In genomic region chr12:10641735-10642500, GRCh38 we compare ENCODE assay signal across 1 cellular context.
TF ChIP-seq lines count a peak whose summit lies in the region.

No MANE protein-coding gene starts in this region.

TF ChIP-seq in HepG2, 621 proteins besides CTCF, POLR2A, EP300 and RAD21 (continued from another document):
- no peak for TF ChIP-seq KIAA2018 (CRISPR knock-in tag; IDR thresholded peaks at IDR 0.05; ENCODE audit: borderline replicate concordance)
